ENCODE assay signal across 8 cellular contexts in genomic region chr11:62591448-62592215, GRCh38. TPM values are rescaled to one million over a fixed set of nuclear protein-coding genes. Genes with fewer than 3 reads are reported as not detected.
A peak's percentile ranks its signal among the peaks of the same experiment; 100 is the strongest.
DNase-seq lines count a peak whose midpoint lies in the region; ATAC-seq, FAIRE-seq and TF ChIP-seq lines count a peak whose summit lies in the region.

Gene TUT1 (minus strand): TSS chr11:62591523. CDS start chr11:62591485, 38 bp downstream.

- peak within 1 kb of the TSS; percentile 57; the same call in 1 of the 2 replicates for H2BK5ac ChIP-seq in H1 (ENCODE audit: low read depth, low read length)

- CTCF ChIA-PET in H1 (lab: Charles Lee; ENCODE audit: partially characterized antibody), result interaction anchor here (0.8 to 7.2 kb wide), 25 partner anchors 9 to 1660 kb away, joined by 3 to 97 read pairs (median 4); partner anchors contain the start of genes C11orf98, CSKMT, EML3 and MTA2

- no peak within 1 kb of the TSS for H2AFZ ChIP-seq in H1 (ENCODE audit: low read length)

- H4K91ac ChIP-seq in H1 (replicated peaks; ENCODE audit: insufficient read length, low read length), result no peak within 1 kb of the TSS

- H3K27ac ChIP-seq in H1 (ENCODE audit: low read depth, low read length), result peak within 1 kb of the TSS; percentile 72

- TF ChIP-seq POLR2A in H1 (IDR thresholded peaks at IDR 0.05; ENCODE audit: control extremely low read depth in 1 of 2, low read depth in 2 of 2, low read length in 2 of 2), result peak; percentile 91 to 93

- no peaks in the 10 kb centered on the region for H3K27me3 ChIP-seq in H1 (replicated peaks in 1 of 4; ENCODE audit: control insufficient read depth in 3 of 4, extremely low read depth in 1 of 4, insufficient read depth in 3 of 4, low read length in 3 of 4)

- H3K27me3 Mint-ChIP-seq in memory B cell, result no peaks in the 10 kb centered on the region

- H3K9ac ChIP-seq in H1 (replicated peaks in 1 of 4; ENCODE audit: extremely low read depth in 1 of 4, low read depth in 3 of 4, low read length in 3 of 4), result peak within 1 kb of the TSS; percentile 73 to 90 (median 80)

- H3K56ac ChIP-seq in H1 (replicated peaks; ENCODE audit: insufficient read length, low read depth, low read length), result peak within 1 kb of the TSS; percentile 67

- no peak within 1 kb of the TSS for H2BK120ac ChIP-seq in H1 (replicated peaks; ENCODE audit: low read depth, low read length)

- peaks cover 20% of the 10 kb centered on the region for H3K36me3 Mint-ChIP-seq in memory B cell

- FAIRE-seq in H1 (lab: Jason Lieb, UNC), result peak; percentile 87

- H2BK15ac ChIP-seq in H1 (ENCODE audit: low read length), result peak within 1 kb of the TSS; percentile 85

- peak within 1 kb of the TSS; percentile 23 for H3K4ac ChIP-seq in H1 (replicated peaks; ENCODE audit: insufficient read length, low read depth, low read length)

- no peaks in the 10 kb centered on the region for H3K9me3 Mint-ChIP-seq in memory B cell

- H3K79me1 ChIP-seq in H1 (ENCODE audit: low read depth, low read length), result no peaks in the 10 kb centered on the region

- peaks cover 0 to 3% (median under 1%) of the 10 kb centered on the region in 4 experiments; a peak in 5 of 7 replicates for H3K4me1 ChIP-seq in H1 (replicated peaks in 1 of 4; ENCODE audit: control insufficient read depth in 3 of 4, insufficient read depth in 4 of 4, low read length in 3 of 4)

- peak within 1 kb of the TSS; percentile 25 for H4K5ac ChIP-seq in H1 (ENCODE audit: insufficient read length, low read depth, low read length)

- peak; percentile 82 for ATAC-seq in GM21360 (IDR thresholded peaks at IDR 0.05; ENCODE audit: unreplicated experiment)
- ATAC-seq in memory B cell (ENCODE audit: low read depth), result peak; percentile 86

- H3K9me3 ChIP-seq in H1 (ENCODE audit: insufficient read depth in 2 of 2, low read depth in 1 of 2, low read length in 1 of 2), result no peaks in the 10 kb centered on the region

- no peak for TF ChIP-seq CTCF in H1 (IDR thresholded peaks at IDR 0.05; ENCODE audit: control extremely low read depth in 1 of 3, insufficient read depth in 1 of 3, low read depth in 1 of 3, low read length in 3 of 3)

- peak within 1 kb of the TSS; percentile 88 for H3K4me3 Mint-ChIP-seq in memory B cell

- peak within 1 kb of the TSS; percentile 87 to 90 for H3K4me2 ChIP-seq in H1 (ENCODE audit: insufficient read depth in 1 of 2, low read depth in 2 of 2, low read length in 2 of 2)

- peak within 1 kb of the TSS; percentile 90 for H4K8ac ChIP-seq in H1 (ENCODE audit: extremely low read depth, insufficient read depth, low read length)

- no peak within 1 kb of the TSS for H3K14ac ChIP-seq in H1 (ENCODE audit: insufficient read length)

- DNase-seq in COLO668 (lab: John Stamatoyannopoulos, UW; ENCODE audit: unreplicated experiment) (peak; percentile 97), HT1080 (ENCODE audit: low read depth) (peak; percentile 99), NOMO-1 treated with DMSO at 0.1 percent for 48 hours (lab: John Stamatoyannopoulos, UW; ENCODE audit: unreplicated experiment) (peak; percentile 100), H1 (ENCODE audit: low read depth in 1 of 2, low spot score in 2 of 2) (peak; percentile 93 to 97), memory B cell (ENCODE audit: low spot score in 2 of 2) (peak; percentile 88 to 94)
- DNase-seq in activated CD8-positive, alpha-beta memory T cell treated with anti-CD3 and anti-CD28 coated beads for 4 hours (ENCODE audit: low read depth in 2 of 2), result peak; percentile 89 to 91
- DNase-seq in stimulated activated CD8-positive, alpha-beta memory T cell treated with anti-CD3 and anti-CD28 coated beads, Interleukin-12 subunit alpha, Interleukin-12 subunit beta, amount 100 ng/mL, for 24 hours (ENCODE audit: extremely low read depth), result peak; percentile 83

- TF ChIP-seq RAD21 in H1 (IDR thresholded peaks at IDR 0.05 in 1 of 2, conservative IDR thresholded peaks at IDR 0.05 in 1 of 2; ENCODE audit: low read depth in 2 of 2, low read length in 2 of 2), result no peak; a peak in 1 of 4 replicates

- peaks cover 0 to 14% of the 10 kb centered on the region in 2 experiments; a peak in 2 of 4 replicates for H3K79me2 ChIP-seq in H1 (ENCODE audit: control insufficient read depth in 1 of 2, insufficient read depth in 2 of 2, low read length in 2 of 2)

- H3K4me1 Mint-ChIP-seq in memory B cell, result peaks cover 19% of the 10 kb centered on the region

- H3K23ac ChIP-seq in H1 (ENCODE audit: insufficient read length), result no peak within 1 kb of the TSS

- H3K23me2 ChIP-seq in H1 (ENCODE audit: low read depth, low read length), result peaks cover 6% of the 10 kb centered on the region

- H2BK20ac ChIP-seq in H1 (ENCODE audit: low read length), result no peak within 1 kb of the TSS

- 3% methylated on average over 64 of the region's 64 CpGs; no CpG with 5 or more reads in 1 of the 2 experiments for WGBS in H1 (ENCODE audit: extremely low coverage in 1 of 2, insufficient coverage in 1 of 2, insufficient read length in 1 of 2, insufficient replicate concordance in 2 of 2, low coverage in 1 of 2, low lambda C conversion rate in 2 of 2, missing lambda C conversion rate in 1 of 2), 2 experiments

- peak within 1 kb of the TSS; percentile 93 for H3K27ac Mint-ChIP-seq in memory B cell

- H3K4me3 ChIP-seq in H1 (ENCODE audit: extremely low read depth in 1 of 4, insufficient read depth in 2 of 4, low read depth in 3 of 4, low read length in 4 of 4), result peak within 1 kb of the TSS; percentile 89 to 97 (median 94)

- TF ChIP-seq EP300 in H1 (IDR thresholded peaks at IDR 0.05; ENCODE audit: borderline replicate concordance in 1 of 2, low read depth in 2 of 2, low read length in 2 of 2), result peak in 1 of 2 experiments; percentile 71; a peak in 1 of 3 replicates

- peak within 1 kb of the TSS; percentile 78; the same call in 1 of the 2 replicates for H2BK12ac ChIP-seq in H1 (ENCODE audit: low read depth, low read length)

- H2AK5ac ChIP-seq in H1 (ENCODE audit: low read depth, low read length), result peak within 1 kb of the TSS; percentile 87; the same call in 1 of the 2 replicates

- POLR2A ChIA-PET in H1 (lab: Charles Lee; ENCODE audit: partially characterized antibody), result interaction anchor here (0.6 to 12.3 kb wide), 51 partner anchors 8 to 722 kb away, joined by 3 to 235 read pairs (median 6); partner anchors contain the start of genes B3GAT3, BSCL2, C11orf98 and CSKMT

- peaks cover 1 to 7% of the 10 kb centered on the region in 2 experiments for H4K20me1 ChIP-seq in H1 (replicated peaks in 1 of 2; ENCODE audit: control insufficient read depth in 1 of 2, insufficient read depth in 2 of 2, low read length in 2 of 2)

- peak within 1 kb of the TSS; percentile 49 for H3K18ac ChIP-seq in H1 (ENCODE audit: extremely low read depth, low read length)

- peaks cover 19 to 50% (median 24%) of the 10 kb centered on the region in 4 experiments for H3K36me3 ChIP-seq in H1 (ENCODE audit: control insufficient read depth in 2 of 4, insufficient read depth in 4 of 4, low read length in 3 of 4)

TF ChIP-seq in H1, 55 proteins besides CTCF, POLR2A, EP300 and RAD21 (continues in another document):
- TF ChIP-seq SP2 (IDR thresholded peaks at IDR 0.05; ENCODE audit: low read length) (no peak), SIRT6 (IDR thresholded peaks at IDR 0.05; ENCODE audit: low read length) (no peak), POLR2AphosphoS5 (IDR thresholded peaks at IDR 0.05; ENCODE audit: low read depth, low read length) (peak; percentile 93)

RNA-seq across cellular contexts. Expression of gene TUT1, which starts in this region (rescaled TPM):
- total RNA-seq in HT1080 (2014; rRNA removed; shearing (Covaris generic)), result 19.6 and 21.0 TPM in 2 replicates
- 27.4 and 27.9 TPM in 2 replicates for polyA plus RNA-seq in HT1080 (2015; cell fraction: cytosol; rRNA removed)
- 89.5 and 94.7 TPM in 2 replicates for polyA plus RNA-seq in HT1080 (2015; cell fraction: nucleus; rRNA removed)
- 24.6 and 31.5 TPM in 2 replicates for total RNA-seq in H1 (2021; fragmentation: NEBNext Ultra II Directional; extraction: Animal tissue kit (Norgen Biotek cat#: 25700))
- 17.8 and 26.2 TPM in 2 replicates for polyA plus RNA-seq in H1 (2011; rRNA removed)
- 24.2 TPM for polyA plus RNA-seq in H1 (2011; cell fraction: cytosol; rRNA removed)
- 41.6 TPM for polyA plus RNA-seq in H1 (2011; cell fraction: nucleus; rRNA removed)
- 20.8 to 24.7 TPM (median 23.1 TPM) in 4 replicates for polyA plus RNA-seq in H1 (2012, experiment 1 of 2)
- polyA plus RNA-seq in H1 (2012, experiment 2 of 2), result 20.4 TPM
- 15.5 TPM for polyA plus RNA-seq in H1 (2013, experiment 1 of 2)
- polyA plus RNA-seq in H1 (2013, experiment 2 of 2), result 13.2 TPM
- polyA minus RNA-seq in H1 (2011; rRNA and poly(A)+ RNA removed), result 10.0 and 16.4 TPM in 2 replicates
- polyA minus RNA-seq in H1 (2011; cell fraction: cytosol; rRNA and poly(A)+ RNA removed), result 7.1 TPM
- 8.6 TPM for polyA minus RNA-seq in H1 (2011; cell fraction: nucleus; rRNA and poly(A)+ RNA removed)

Comparison
In these comparisons a context has a peak if more than half of its experiments do, and no peak if none do; other contexts are left out.
1. Peak in every context shown above with its lines: DNase-seq, ATAC-seq, H3K4me3 ChIP-seq and H3K27ac ChIP-seq.